16 cellular contexts compared by ENCODE assay signal in the genomic region with DNA sequence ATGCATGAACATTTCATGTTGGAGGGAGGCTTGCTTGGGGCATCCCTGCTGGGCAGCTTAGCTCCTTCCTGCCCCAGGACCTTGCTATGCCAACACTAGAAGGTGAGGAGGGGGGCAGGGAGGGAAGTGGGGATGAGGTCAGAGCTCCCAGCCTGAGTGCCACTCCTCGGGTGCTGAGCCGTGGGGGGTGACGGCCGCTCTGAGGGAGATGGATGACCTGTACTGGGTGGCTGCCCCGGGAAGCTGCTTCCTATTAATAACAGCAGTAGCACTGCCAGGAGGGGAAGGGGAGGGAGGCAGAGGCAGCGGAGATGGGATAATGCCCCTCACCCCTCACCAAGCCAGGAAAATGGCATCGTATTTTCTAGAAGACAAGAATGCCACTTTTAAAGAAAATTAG.
DNase-seq lines count a peak whose midpoint lies in the region; ATAC-seq and TF ChIP-seq lines count a peak whose summit lies in the region.
"Had no signal": no experiment of that assay in that cellular context is flagged by ENCODE, and none has a peak within 500 bp of the region (broad histone marks: within the 10 kb centered on the region; RNA-seq: fewer than 3 reads in every experiment).

No MANE protein-coding gene starts in this region.

- H3K27ac ChIP-seq in endodermal cell (ENCODE audit: low read depth, low read length) = no peak overlapping the region
- H3K27ac ChIP-seq in mesenchymal stem cell (ENCODE audit: low read length, poor library complexity, severe bottlenecking) = no peak overlapping the region
- H3K27ac ChIP-seq in stomach = no peak overlapping the region
- H3K27ac ChIP-seq: A549 had no signal

- peaks cover 9% of the 10 kb centered on the region for H3K4me1 ChIP-seq in endodermal cell (ENCODE audit: control insufficient read depth, insufficient read depth, low read length)
- peaks cover 6% of the 10 kb centered on the region for H3K4me1 ChIP-seq in mesenchymal stem cell (ENCODE audit: control insufficient read depth, insufficient read depth, low read depth, low read length)
- H3K4me1 ChIP-seq in stomach = peaks cover 0 to 7% (median 3%) of the 10 kb centered on the region in 4 donors
- H3K4me1 ChIP-seq: A549 had no signal

- H2AFZ ChIP-seq in mesenchymal stem cell (ENCODE audit: low read depth, low read length) = no peak overlapping the region

- H3K4me3 ChIP-seq in endodermal cell (ENCODE audit: low read length) (no peak overlapping the region), mesenchymal stem cell (ENCODE audit: insufficient read depth in 1 of 2, low read depth in 1 of 2, low read length in 2 of 2) (no peak overlapping the region), stomach (no peak overlapping the region)
- H3K4me3 ChIP-seq: A549, GM12878 had no signal

- H3K4me1 Mint-ChIP-seq in endodermal cell = peaks cover 19% of the 10 kb centered on the region
- peaks cover 12 to 19% of the 10 kb centered on the region in 2 donors for H3K4me1 Mint-ChIP-seq in stimulated activated naive B cell treated with anti-CD40 and anti-IgM and Interleukin-4, amounts not matched to agents 10 μg/mL and 1 μg/mL and 100 μg/mL, for 72 hours
- H3K4me1 Mint-ChIP-seq in activated T-cell treated with anti-CD3 and anti-CD28 coated beads, Interleukin-2, amount 50 U/mL, for 72 hours (ENCODE audit: low read depth) = no peaks in the 10 kb centered on the region

- no peak overlapping the region for H3K9ac ChIP-seq in endodermal cell (ENCODE audit: extremely low read depth, low read length, poor library complexity, severe bottlenecking)
- no peak overlapping the region for H3K9ac ChIP-seq in mesenchymal stem cell (ENCODE audit: low read length)

- DNase-seq in Daoy (ENCODE audit: low read depth) (peak; percentile 42), endodermal cell (peak; percentile 36), mesenchymal stem cell (no peak), stomach (no peak), NAMALWA (ENCODE audit: low spot score) (no peak), NCI-H2196 (lab: John Stamatoyannopoulos, UW; ENCODE audit: unreplicated experiment) (no peak)
- DNase-seq in stimulated activated naive B cell treated with anti-CD40 and anti-IgM and Interleukin-4, amounts not matched to agents 10 μg/mL and 1 μg/mL and 100 μg/mL, for 72 hours = no peak
- no peak for DNase-seq in activated T-cell treated with anti-CD3 and anti-CD28 coated beads, Interleukin-2, amount 50 U/mL, for 72 hours
- DNase-seq: AML-193; Calu3; CD8-positive, alpha-beta T cell; DMS79 treated with DMSO at 0.1 percent for 48 hours; EL; H9 had no signal

- no peak overlapping the region for H2BK120ac ChIP-seq in mesenchymal stem cell (ENCODE audit: low read depth, low read length)

- TF ChIP-seq EP300 in stomach (IDR thresholded peaks at IDR 0.05) = no peak

- no peaks in the 10 kb centered on the region for H3K36me3 Mint-ChIP-seq in endodermal cell (ENCODE audit: low read depth)
- H3K36me3 Mint-ChIP-seq in stimulated activated naive B cell treated with anti-CD40 and anti-IgM and Interleukin-4, amounts not matched to agents 10 μg/mL and 1 μg/mL and 100 μg/mL, for 72 hours = no peaks in the 10 kb centered on the region
- H3K36me3 Mint-ChIP-seq in activated T-cell treated with anti-CD3 and anti-CD28 coated beads, Interleukin-2, amount 50 U/mL, for 72 hours (ENCODE audit: insufficient read depth in 2 of 2) = no peaks in the 10 kb centered on the region
- H3K36me3 Mint-ChIP-seq: CD8-positive, alpha-beta T cell had no signal

- intact Hi-C loops in stomach (cut with DNase I; ENCODE audit: low total_unique reads) = no loop called here

- H3K9me3 ChIP-seq in endodermal cell (ENCODE audit: control insufficient read depth, low read length) (no peaks in the 10 kb centered on the region), mesenchymal stem cell (ENCODE audit: control insufficient read depth, low read length) (no peaks in the 10 kb centered on the region), stomach (no peaks in the 10 kb centered on the region)
- H3K9me3 ChIP-seq: A549 had no signal

- no peaks in the 10 kb centered on the region for H3K27me3 ChIP-seq in endodermal cell (ENCODE audit: control insufficient read depth, insufficient read depth, low read length, poor library complexity, severe bottlenecking)
- peaks cover 16 to 56% of the 10 kb centered on the region in 2 experiments for H3K27me3 ChIP-seq in mesenchymal stem cell (ENCODE audit: control insufficient read depth in 1 of 2, insufficient read depth in 1 of 2, low read length in 2 of 2)
- H3K27me3 ChIP-seq in stomach = peaks cover 0 to 55% (median 4%) of the 10 kb centered on the region in 3 donors

- no peak overlapping the region for H3K18ac ChIP-seq in mesenchymal stem cell (ENCODE audit: low read depth in 1 of 2, low read length in 2 of 2)

- H3K4me2 ChIP-seq in mesenchymal stem cell (ENCODE audit: low read length, poor library complexity, severe bottlenecking) = no peak overlapping the region
- H3K4me2 ChIP-seq: A549 had no signal

- no peak for TF ChIP-seq POLR2A in stomach (IDR thresholded peaks at IDR 0.05)

- no peak for ATAC-seq in stimulated activated naive B cell treated with anti-CD40 and anti-IgM and Interleukin-4, amounts not matched to agents 10 μg/mL and 1 μg/mL and 100 μg/mL, for 72 hours (replicated peaks)
- ATAC-seq in activated T-cell treated with anti-CD3 and anti-CD28 coated beads, Interleukin-2, amount 50 U/mL, for 72 hours (replicated peaks in 1 of 2) = no peak
- ATAC-seq: A549; CD8-positive, alpha-beta T cell; GM12878 had no signal

- H3K79me1 ChIP-seq in mesenchymal stem cell (replicated peaks; ENCODE audit: low read length, poor library complexity, severe bottlenecking) = no peaks in the 10 kb centered on the region

- H3K9me3 Mint-ChIP-seq in endodermal cell = no peaks in the 10 kb centered on the region
- no peaks in the 10 kb centered on the region for H3K9me3 Mint-ChIP-seq in stimulated activated naive B cell treated with anti-CD40 and anti-IgM and Interleukin-4, amounts not matched to agents 10 μg/mL and 1 μg/mL and 100 μg/mL, for 72 hours
- H3K9me3 Mint-ChIP-seq in activated T-cell treated with anti-CD3 and anti-CD28 coated beads, Interleukin-2, amount 50 U/mL, for 72 hours = no peaks in the 10 kb centered on the region
- H3K9me3 Mint-ChIP-seq: CD8-positive, alpha-beta T cell; H9 had no signal

- no peak overlapping the region for H2BK5ac ChIP-seq in mesenchymal stem cell (ENCODE audit: low read depth, low read length, poor library complexity, severe bottlenecking)

- no peak overlapping the region for H3K4me3 Mint-ChIP-seq in endodermal cell
- no peak overlapping the region for H3K4me3 Mint-ChIP-seq in stimulated activated naive B cell treated with anti-CD40 and anti-IgM and Interleukin-4, amounts not matched to agents 10 μg/mL and 1 μg/mL and 100 μg/mL, for 72 hours
- no peak overlapping the region for H3K4me3 Mint-ChIP-seq in activated T-cell treated with anti-CD3 and anti-CD28 coated beads, Interleukin-2, amount 50 U/mL, for 72 hours
- H3K4me3 Mint-ChIP-seq: CD8-positive, alpha-beta T cell; H9 had no signal

- H3K4ac ChIP-seq in mesenchymal stem cell (ENCODE audit: low read depth in 1 of 2, low read length in 2 of 2) = no peak overlapping the region

- H2BK15ac ChIP-seq in mesenchymal stem cell (ENCODE audit: low read depth, poor library complexity, severe bottlenecking) = no peak overlapping the region

- TF ChIP-seq CTCF in endodermal cell (conservative IDR thresholded peaks at IDR 0.05) (no peak), stomach (IDR thresholded peaks at IDR 0.05) (no peak)

- peak overlapping the region in 1 of 2 experiments; percentile 35 for H3K14ac ChIP-seq in mesenchymal stem cell (ENCODE audit: low read length in 2 of 2)

- H3K27me3 Mint-ChIP-seq in endodermal cell (ENCODE audit: insufficient read depth) = no peaks in the 10 kb centered on the region
- H3K27me3 Mint-ChIP-seq in stimulated activated naive B cell treated with anti-CD40 and anti-IgM and Interleukin-4, amounts not matched to agents 10 μg/mL and 1 μg/mL and 100 μg/mL, for 72 hours = peaks cover 18 to 19% of the 10 kb centered on the region in 2 donors
- peaks cover 5% of the 10 kb centered on the region for H3K27me3 Mint-ChIP-seq in activated T-cell treated with anti-CD3 and anti-CD28 coated beads, Interleukin-2, amount 50 U/mL, for 72 hours (ENCODE audit: low read depth)

- H4K8ac ChIP-seq in mesenchymal stem cell (ENCODE audit: low read length) = no peak overlapping the region

- peak overlapping the region; percentile 82 for H4K91ac ChIP-seq in mesenchymal stem cell (ENCODE audit: low read length)

- H2AK5ac ChIP-seq in mesenchymal stem cell (ENCODE audit: low read length, severe bottlenecking) = no peak overlapping the region

- no peak overlapping the region for H3K27ac Mint-ChIP-seq in endodermal cell
- H3K27ac Mint-ChIP-seq in stimulated activated naive B cell treated with anti-CD40 and anti-IgM and Interleukin-4, amounts not matched to agents 10 μg/mL and 1 μg/mL and 100 μg/mL, for 72 hours = peak overlapping the region; percentile 67
- no peak overlapping the region for H3K27ac Mint-ChIP-seq in activated T-cell treated with anti-CD3 and anti-CD28 coated beads, Interleukin-2, amount 50 U/mL, for 72 hours
- H3K27ac Mint-ChIP-seq: CD8-positive, alpha-beta T cell had no signal

- H3K36me3 ChIP-seq in endodermal cell (ENCODE audit: control insufficient read depth, insufficient read depth, low read length) (no peaks in the 10 kb centered on the region), mesenchymal stem cell (ENCODE audit: control insufficient read depth in 1 of 2, insufficient read depth in 2 of 2, low read depth in 1 of 2, low read length in 2 of 2) (no peaks in the 10 kb centered on the region), stomach (no peaks in the 10 kb centered on the region)

- no peak overlapping the region for H2BK12ac ChIP-seq in mesenchymal stem cell (ENCODE audit: low read length in 2 of 2)

- 87 to 88% methylated on average over 5 to 7 of the region's 7 CpGs for WGBS in endodermal cell (ENCODE audit: insufficient coverage in 1 of 2, insufficient read length in 1 of 2), 2 experiments
- 78% methylated on average over 5 of the region's 7 CpGs for WGBS in mesenchymal stem cell
- 46 to 60% (median 51%) methylated on average over 6 to 7 of the region's 7 CpGs for WGBS in stomach, 5 donors

- no peak overlapping the region for H3K23ac ChIP-seq in mesenchymal stem cell (ENCODE audit: low read length in 2 of 2)

Comparison
In these comparisons a context has a peak if more than half of its experiments do, and no peak if none do; other contexts are left out.
1. DNase-seq: peak in Daoy (single experiment) and endodermal cell (single experiment); none in mesenchymal stem cell (single experiment), stimulated activated naive B cell treated with anti-CD40 and anti-IgM and Interleukin-4, amounts not matched to agents 10 μg/mL and 1 μg/mL and 100 μg/mL, for 72 hours (single experiment), stomach (single experiment), NAMALWA (single experiment), activated T-cell treated with anti-CD3 and anti-CD28 coated beads, Interleukin-2, amount 50 U/mL, for 72 hours (0 of 2) and NCI-H2196 (single experiment).